ENCODE assay signal across 1 cellular context in the genomic region with DNA sequence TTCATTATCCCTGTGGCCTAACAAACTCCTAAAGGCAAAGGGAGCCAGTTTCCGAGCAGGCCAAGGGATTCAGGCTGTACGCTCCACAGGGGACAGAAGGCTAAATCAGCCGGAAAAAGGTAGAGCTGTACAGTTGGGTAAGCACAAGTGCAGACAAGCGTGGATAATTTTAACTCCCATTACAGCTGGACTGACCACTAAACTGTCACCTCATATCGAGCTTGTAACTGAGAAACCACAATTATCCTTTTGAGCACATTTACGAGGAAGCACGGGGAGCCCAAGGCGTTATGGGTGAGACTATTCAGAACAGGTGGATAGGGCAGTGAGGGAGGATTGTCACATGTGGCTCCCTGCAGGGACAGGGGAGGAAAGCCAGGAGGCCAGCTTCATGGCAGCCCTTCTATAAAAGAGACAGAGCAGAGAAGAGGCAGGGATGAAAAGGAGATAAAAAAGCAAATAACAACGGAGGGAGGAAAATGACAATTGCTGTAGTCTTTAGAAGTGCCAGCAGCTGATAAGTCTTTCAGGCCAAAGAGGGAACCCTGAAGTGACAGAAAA.
TF ChIP-seq lines count a peak whose summit lies in the region.

No MANE protein-coding gene starts in this region.

TF ChIP-seq in GM12878, 131 proteins besides CTCF, POLR2A, EP300 and RAD21 (continued from another document):
- TF ChIP-seq, protein P1, sequence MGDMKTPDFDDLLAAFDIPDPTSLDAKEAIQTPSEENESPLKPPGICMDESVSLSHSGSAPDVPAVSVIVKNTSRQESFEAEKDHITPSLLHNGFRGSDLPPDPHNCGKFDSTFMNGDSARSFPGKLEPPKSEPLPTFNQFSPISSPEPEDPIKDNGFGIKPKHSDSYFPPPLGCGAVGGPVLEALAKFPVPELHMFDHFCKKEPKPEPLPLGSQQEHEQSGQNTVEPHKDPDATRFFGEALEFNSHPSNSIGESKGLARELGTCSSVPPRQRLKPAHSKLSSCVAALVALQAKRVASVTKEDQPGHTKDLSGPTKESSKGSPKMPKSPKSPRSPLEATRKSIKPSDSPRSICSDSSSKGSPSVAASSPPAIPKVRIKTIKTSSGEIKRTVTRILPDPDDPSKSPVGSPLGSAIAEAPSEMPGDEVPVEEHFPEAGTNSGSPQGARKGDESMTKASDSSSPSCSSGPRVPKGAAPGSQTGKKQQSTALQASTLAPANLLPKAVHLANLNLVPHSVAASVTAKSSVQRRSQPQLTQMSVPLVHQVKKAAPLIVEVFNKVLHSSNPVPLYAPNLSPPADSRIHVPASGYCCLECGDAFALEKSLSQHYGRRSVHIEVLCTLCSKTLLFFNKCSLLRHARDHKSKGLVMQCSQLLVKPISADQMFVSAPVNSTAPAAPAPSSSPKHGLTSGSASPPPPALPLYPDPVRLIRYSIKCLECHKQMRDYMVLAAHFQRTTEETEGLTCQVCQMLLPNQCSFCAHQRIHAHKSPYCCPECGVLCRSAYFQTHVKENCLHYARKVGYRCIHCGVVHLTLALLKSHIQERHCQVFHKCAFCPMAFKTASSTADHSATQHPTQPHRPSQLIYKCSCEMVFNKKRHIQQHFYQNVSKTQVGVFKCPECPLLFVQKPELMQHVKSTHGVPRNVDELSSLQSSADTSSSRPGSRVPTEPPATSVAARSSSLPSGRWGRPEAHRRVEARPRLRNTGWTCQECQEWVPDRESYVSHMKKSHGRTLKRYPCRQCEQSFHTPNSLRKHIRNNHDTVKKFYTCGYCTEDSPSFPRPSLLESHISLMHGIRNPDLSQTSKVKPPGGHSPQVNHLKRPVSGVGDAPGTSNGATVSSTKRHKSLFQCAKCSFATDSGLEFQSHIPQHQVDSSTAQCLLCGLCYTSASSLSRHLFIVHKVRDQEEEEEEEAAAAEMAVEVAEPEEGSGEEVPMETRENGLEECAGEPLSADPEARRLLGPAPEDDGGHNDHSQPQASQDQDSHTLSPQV (IDR thresholded peaks at IDR 0.05): no peak
- TF ChIP-seq RUNX3 (IDR thresholded peaks at IDR 0.05; ENCODE audit: low read length): peak; percentile 25; the same call in 1 of the 2 replicates
- TF ChIP-seq RAD51 (IDR thresholded peaks at IDR 0.05): no peak
